Comparison of ENCODE assay signal across 8 cellular contexts in the genomic region with DNA sequence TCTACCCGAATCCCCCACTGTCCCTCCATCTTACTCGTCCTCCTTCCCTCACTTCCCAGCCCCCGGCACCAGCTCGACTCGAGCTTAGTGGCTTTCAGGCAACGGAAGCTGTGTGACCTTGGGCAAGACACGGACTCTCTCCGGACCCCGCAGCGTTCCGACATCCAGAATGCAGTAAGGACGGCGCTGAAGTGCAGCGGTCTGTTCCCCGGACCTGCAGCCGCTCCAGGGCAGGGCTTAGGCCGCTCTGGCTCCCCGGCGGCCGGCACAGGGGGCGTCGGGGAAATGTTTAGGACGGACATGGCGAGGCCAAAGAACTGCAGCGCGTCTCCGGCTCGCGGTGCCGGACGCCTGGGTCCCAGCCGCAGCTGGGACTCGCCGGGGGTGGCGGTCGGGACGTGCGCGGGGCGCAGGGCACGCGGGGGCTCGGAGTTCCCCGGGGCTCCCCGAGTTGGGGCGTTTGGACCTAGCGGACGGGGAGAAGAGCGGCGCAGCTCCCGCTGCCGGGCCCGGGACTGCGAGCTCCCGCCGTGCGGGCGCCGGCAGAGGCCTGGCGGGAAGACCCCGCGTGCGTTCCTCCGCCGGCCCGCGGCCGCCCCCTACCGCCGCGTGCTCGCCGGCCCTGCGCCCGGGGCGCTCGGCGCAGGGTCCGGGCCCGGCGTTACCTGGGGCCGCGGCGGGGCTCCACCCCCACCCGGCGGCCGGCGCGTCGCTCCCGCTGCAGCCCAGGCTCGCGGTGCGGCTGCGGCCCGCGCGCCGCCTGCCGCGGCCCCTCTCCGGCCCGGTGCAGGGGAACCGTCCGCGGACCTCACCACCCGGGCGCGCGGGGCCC. TPM values are rescaled to one million over a fixed set of nuclear protein-coding genes. Genes with fewer than 3 reads are reported as not detected.
A peak's percentile ranks its signal among the peaks of the same experiment; 100 is the strongest.
DNase-seq lines count a peak whose midpoint lies in the region; ATAC-seq and TF ChIP-seq lines count a peak whose summit lies in the region.

No MANE protein-coding gene starts in this region.

- peak in 4 of 9 donors; percentile 5 to 31 (median 22) for TF ChIP-seq CTCF in heart right ventricle (IDR thresholded peaks at IDR 0.05)

- WGBS in heart right ventricle, 2 donors, result 1% methylated on average over 103 to 110 of the region's 110 CpGs

- H3K36me3 ChIP-seq in heart right ventricle (no peaks in the 10 kb centered on the region), rectal smooth muscle tissue (ENCODE audit: control insufficient read depth, insufficient read depth, low read length) (no peaks in the 10 kb centered on the region)

- intact Hi-C loops in heart right ventricle (cut with DNase I), result loop anchor here in 5 of 10 donors (1.0 to 10.0 kb wide), 3 partner anchors 96 to 128 kb away; partner anchors contain the start of genes FAF2 (in 3 of the 5) and CLTB (in 2 of the 5)

- H3K4me3 ChIP-seq in heart right ventricle, result peak overlapping the region; percentile 55 to 85 (median 72)
- H3K4me3 ChIP-seq in rectal smooth muscle tissue (ENCODE audit: low read length), result peak overlapping the region; percentile 93

- H3K27ac ChIP-seq in heart right ventricle (peak overlapping the region; percentile 73 to 94 (median 92)), rectal smooth muscle tissue (ENCODE audit: low read depth, low read length) (peak overlapping the region; percentile 90)

- H3K4me1 ChIP-seq in heart right ventricle (peaks cover 0 to 58% (median 37%) of the 10 kb centered on the region in 9 donors), rectal smooth muscle tissue (ENCODE audit: control insufficient read depth, insufficient read depth, low read length) (no peaks in the 10 kb centered on the region)

- peak; percentile 6 to 49 for DNase-seq in NCI-H524 (lab: John Stamatoyannopoulos, UW)
- DNase-seq in NCI-H524 treated with DMSO at 0.1 percent for 48 hours (lab: John Stamatoyannopoulos, UW), result no peak
- DNase-seq in HuH-7.5 (ENCODE audit: low spot score), result peak; percentile 62
- peak; percentile 34 for DNase-seq in activated naive CD4-positive, alpha-beta T cell treated with Interleukin-2 at 50 U/mL for 16 hours
- DNase-seq in heart right ventricle, result peak in 1 of 2 donors; percentile 44
- DNase-seq in GM19238 (ENCODE audit: insufficient read length, low spot score), result no peak

- no peaks in the 10 kb centered on the region for H3K9me3 ChIP-seq in heart right ventricle

- peak; percentile 45 for ATAC-seq in GM21528 (IDR thresholded peaks at IDR 0.05; ENCODE audit: low FRiP score, unreplicated experiment)
- ATAC-seq in heart right ventricle, result peak in 4 of 8 donors; percentile 13 to 63 (median 46)

- H3K9ac ChIP-seq in rectal smooth muscle tissue (ENCODE audit: low read length), result peak overlapping the region; percentile 38

- H3K27me3 ChIP-seq in heart right ventricle (no peaks in the 10 kb centered on the region), rectal smooth muscle tissue (ENCODE audit: control insufficient read depth, insufficient read depth, low read length) (no peaks in the 10 kb centered on the region)

RNA-seq across cellular contexts. Expression of gene RNF44, which starts 5.6 kb away (rescaled TPM):
- total RNA-seq in heart right ventricle, result 10 to 100 TPM; 18.1 to 31.1 (median 21.5) TPM
- 10 to 100 TPM in 1 of 2 donors, 1 to 10 TPM in 1; 7.9 to 21.9 TPM for polyA plus RNA-seq in heart right ventricle

RNA-seq across cellular contexts. Expression of gene CDHR2, which starts 6.3 kb away (rescaled TPM):
- under 1 TPM in 2 of 10 donors, not detected in 8; 0.19 to 0.22 TPM for total RNA-seq in heart right ventricle
- polyA plus RNA-seq in heart right ventricle, result under 1 TPM in 1 of 2 donors, not detected in 1; 0.03 TPM

Comparison
In these comparisons a context has a peak if more than half of its experiments do, and no peak if none do; other contexts are left out.
1. DNase-seq: peak in NCI-H524 (2 of 2), HuH-7.5 (single experiment) and activated naive CD4-positive, alpha-beta T cell treated with Interleukin-2 at 50 U/mL for 16 hours (single experiment); none in NCI-H524 treated with DMSO at 0.1 percent for 48 hours (single experiment) and GM19238 (single experiment).